Comparison of ENCODE assay signal across 3 cellular contexts in genomic region chr13:102374726-102375125, GRCh38.
TF ChIP-seq lines count a peak whose summit lies in the region.

No MANE protein-coding gene starts in this region.

TF ChIP-seq in GM12891, 5 proteins besides CTCF, POLR2A, EP300 and RAD21:
- no peak for TF ChIP-seq PAX5 (IDR thresholded peaks at IDR 0.05; ENCODE audit: insufficient read depth, low read length, severe bottlenecking)
- no peak for TF ChIP-seq SPI1 (IDR thresholded peaks at IDR 0.05; ENCODE audit: low read depth, low read length)
- TF ChIP-seq POU2F2 (IDR thresholded peaks at IDR 0.05; ENCODE audit: low read depth, low read length) = no peak
- no peak for TF ChIP-seq POLR2AphosphoS5 (IDR thresholded peaks at IDR 0.05; ENCODE audit: low read depth, low read length)
- no peak for TF ChIP-seq TAF1 (IDR thresholded peaks at IDR 0.05; ENCODE audit: low read depth, low read length)

TF ChIP-seq in IMR-90, 13 proteins besides CTCF, POLR2A, EP300 and RAD21:
- no peak for TF ChIP-seq ELK1 (IDR thresholded peaks at IDR 0.05; ENCODE audit: borderline replicate concordance, low read depth, low read length)
- TF ChIP-seq MAFK (IDR thresholded peaks at IDR 0.05; ENCODE audit: low read depth, low read length) = peak; percentile 78
TF ChIP-seq in IMR-90: peak in this region for 1.

TF ChIP-seq in HepG2, 621 proteins besides CTCF, POLR2A, EP300 and RAD21:
- TF ChIP-seq ATF5 (CRISPR knock-in tag; IDR thresholded peaks at IDR 0.05; ENCODE audit: low read depth) (no peak), MAFK (conservative IDR thresholded peaks at IDR 0.05 in 1 of 2, IDR thresholded peaks at IDR 0.05 in 1 of 2; ENCODE audit: low read length in 2 of 2) (peak; percentile 62 to 78; a peak in 3 of 4 replicates), ZBTB39 (CRISPR knock-in tag; IDR thresholded peaks at IDR 0.05) (no peak), MAFF (IDR thresholded peaks at IDR 0.05; ENCODE audit: low read depth, low read length) (peak; percentile 65)
TF ChIP-seq in HepG2: peak in this region for 2.
